In genomic region chr5:43300112-43300511, GRCh38 we compare ENCODE assay signal across 2 cellular contexts.
TF ChIP-seq lines count a peak whose summit lies in the region.

No MANE protein-coding gene starts in this region.

TF ChIP-seq in HEK293, 187 proteins besides CTCF, POLR2A, EP300 and RAD21 (continued from another document):
- TF ChIP-seq ZNF214 (tag by site-specific recombination; IDR thresholded peaks at IDR 0.05; ENCODE audit: borderline replicate concordance): no peak
- no peak for TF ChIP-seq ZNF202 (tag by site-specific recombination; IDR thresholded peaks at IDR 0.05; ENCODE audit: borderline replicate concordance)
- TF ChIP-seq KLF9 (tag by site-specific recombination; IDR thresholded peaks at IDR 0.05; ENCODE audit: low read depth): no peak
- TF ChIP-seq ZNF670 (tag by site-specific recombination; IDR thresholded peaks at IDR 0.05; ENCODE audit: low read depth): no peak
- no peak for TF ChIP-seq ZNF629 (tag by site-specific recombination; IDR thresholded peaks at IDR 0.05)
- TF ChIP-seq ATF2 (tag by site-specific recombination; IDR thresholded peaks at IDR 0.05; ENCODE audit: low read depth): peak; percentile 68
- no peak for TF ChIP-seq ZNF704 (tag by site-specific recombination; IDR thresholded peaks at IDR 0.05)

TF ChIP-seq in K562, 482 proteins besides CTCF, POLR2A, EP300 and RAD21 (continued from another document):
- TF ChIP-seq ATF3 (IDR thresholded peaks at IDR 0.05) (0 out of 2 replicates have a peak, but pooled peaks have one; percentile 9), ATF3 (CRISPR knock-in tag; conservative IDR thresholded peaks at IDR 0.05) (no peak), ZNF785 (CRISPR knock-in tag; IDR thresholded peaks at IDR 0.05) (no peak), TRIM28 (IDR thresholded peaks at IDR 0.05) (no peak), BCL6 (CRISPR knock-in tag; IDR thresholded peaks at IDR 0.05) (no peak)
